Comparison of ENCODE assay signal across 8 cellular contexts in the genomic region with DNA sequence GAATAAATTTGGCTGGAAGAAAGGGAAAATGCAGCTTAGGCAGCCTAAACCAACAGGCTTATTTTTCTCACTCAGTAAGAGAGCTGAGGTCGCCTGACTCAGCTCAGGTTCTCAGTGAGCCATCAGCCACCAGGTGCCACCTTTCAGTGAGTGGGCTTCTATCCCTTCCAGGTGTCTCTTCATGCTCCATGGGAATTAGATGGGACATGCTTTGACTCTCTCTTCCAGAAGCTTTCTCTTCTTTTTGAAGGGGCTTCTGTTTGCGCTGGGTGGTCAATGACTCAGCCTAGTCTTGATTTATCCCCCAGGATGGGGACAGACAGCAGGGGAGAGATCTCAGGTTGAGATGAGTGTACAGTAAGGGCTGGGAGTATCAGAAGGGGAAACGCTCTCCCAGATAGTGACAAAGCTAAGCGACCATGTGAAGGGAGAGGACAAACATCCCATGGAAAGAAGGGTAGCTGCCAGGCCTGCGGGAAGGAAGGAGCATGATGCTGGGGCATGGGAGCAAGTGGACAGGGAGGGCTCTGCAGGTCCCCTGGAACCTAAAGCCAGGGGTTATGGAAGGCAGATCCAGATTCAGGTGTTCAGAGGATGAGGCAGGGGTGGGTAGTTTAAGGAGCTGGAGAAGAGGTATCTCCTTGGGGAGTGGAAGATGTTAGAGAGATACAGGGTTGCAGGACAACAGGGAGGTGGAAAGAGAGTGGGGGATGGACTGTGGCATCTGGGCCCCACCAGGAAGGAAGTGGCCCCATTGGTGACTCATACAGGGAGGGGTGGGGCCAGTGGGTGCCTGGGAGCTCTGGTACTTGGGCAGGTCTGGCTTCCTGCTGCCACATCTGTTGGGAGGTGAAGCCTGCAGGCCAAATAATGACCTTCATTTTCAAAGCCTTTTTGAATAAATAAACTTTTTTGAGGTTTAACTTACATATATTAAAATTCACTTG. TPM values are rescaled to one million over a fixed set of nuclear protein-coding genes. Genes with fewer than 3 reads are reported as not detected.
DNase-seq lines count a peak whose midpoint lies in the region; ATAC-seq and TF ChIP-seq lines count a peak whose summit lies in the region.

No MANE protein-coding gene starts in this region.

- H3K4me1 ChIP-seq in ES-I3 (ENCODE audit: insufficient read depth, low read length), result peaks cover 37% of the 10 kb centered on the region

- TF ChIP-seq CTCF in activated B cell treated with CpG ODN at 0.5 μM for 24 hours (IDR thresholded peaks at IDR 0.05) (no peak), choroid plexus epithelial cell (conservative IDR thresholded peaks at IDR 0.05; ENCODE audit: low read depth, low read length) (no peak)

- H3K4me1 Mint-ChIP-seq in activated B cell treated with CpG ODN at 0.5 μM for 24 hours, result peaks cover 64% of the 10 kb centered on the region

- no peaks in the 10 kb centered on the region for H3K9me3 Mint-ChIP-seq in activated B cell treated with CpG ODN at 0.5 μM for 24 hours

- peak overlapping the region; percentile 84 for H3K4me3 Mint-ChIP-seq in activated B cell treated with CpG ODN at 0.5 μM for 24 hours

- peak; percentile 44 for DNase-seq in KG1 (lab: John Stamatoyannopoulos, UW)
- peak; percentile 69 for DNase-seq in activated B cell treated with CpG ODN at 0.5 μM for 24 hours
- peak; percentile 68 for DNase-seq in choroid plexus epithelial cell (ENCODE audit: low read depth)
- DNase-seq in medulla oblongata (ENCODE audit: extremely low spot score), result peak; percentile 32
- peak; percentile 55 to 70 for DNase-seq in stimulated activated CD8-positive, alpha-beta memory T cell treated with anti-CD3 and anti-CD28 coated beads, Interleukin-4, amount 100 ng/mL, for 4 hours (ENCODE audit: low read depth in 2 of 2, low spot score in 1 of 2)
- no peak for DNase-seq in NCI-H1417 treated with DMSO at 0.1 percent for 48 hours (lab: John Stamatoyannopoulos, UW)

- peak overlapping the region; percentile 12; the same call in 1 of the 2 replicates for H3K9ac ChIP-seq in ES-I3 (ENCODE audit: low read depth, low read length)

- peak overlapping the region; percentile 97 for H3K27ac Mint-ChIP-seq in activated B cell treated with CpG ODN at 0.5 μM for 24 hours

- no peaks in the 10 kb centered on the region for H3K9me3 ChIP-seq in ES-I3 (ENCODE audit: control insufficient read depth, insufficient read depth, low read length)

- POLR2A ChIA-PET in activated B cell treated with CpG ODN at 0.5 μM for 24 hours (lab: Charles Lee), result interaction anchor here (0.5 to 14.0 kb wide), 25 partner anchors 9 to 473 kb away, joined by 3 to 257 read pairs (median 6); a partner anchor contains a TSS

- ATAC-seq in GM21717 (IDR thresholded peaks at IDR 0.05; ENCODE audit: unreplicated experiment), result peak; percentile 52
- ATAC-seq in activated B cell treated with CpG ODN at 0.5 μM for 24 hours (ENCODE audit: low read depth), result peak; percentile 82

- H3K27me3 Mint-ChIP-seq in activated B cell treated with CpG ODN at 0.5 μM for 24 hours, result no peaks in the 10 kb centered on the region

- intact Hi-C loops in activated B cell treated with CpG ODN at 0.5 μM for 24 hours (cut with micrococcal nuclease), result loop anchor here (1.0 to 5.0 kb wide), 10 partner anchors 9 to 343 kb away; a partner anchor contains a TSS

- H3K36me3 Mint-ChIP-seq in activated B cell treated with CpG ODN at 0.5 μM for 24 hours (ENCODE audit: low read depth), result peaks cover 3% of the 10 kb centered on the region

- peaks cover 3% of the 10 kb centered on the region; the same call in 1 of the 2 replicates for H3K36me3 ChIP-seq in ES-I3 (ENCODE audit: insufficient read depth, low read length)

- no peak overlapping the region for H3K4me3 ChIP-seq in choroid plexus epithelial cell (ENCODE audit: low read depth, low read length)

- CTCF ChIA-PET in activated B cell treated with CpG ODN at 0.5 μM for 24 hours (lab: Charles Lee), result interaction anchor here (1.0 to 2.4 kb wide), 9 partner anchors 15 to 206 kb away, joined by 3 to 13 read pairs (median 4); a partner anchor contains a TSS

RNA-seq across cellular contexts. Expression of a gene that starts 32.5 kb away (rescaled TPM):
- 79.5 and 81.7 TPM in 2 replicates for total RNA-seq in activated B cell treated with CpG ODN at 0.5 μM for 24 hours

RNA-seq across cellular contexts. Expression of a gene that starts 56.9 kb away (rescaled TPM):
- total RNA-seq in activated B cell treated with CpG ODN at 0.5 μM for 24 hours, result 61.7 and 70.1 TPM in 2 replicates
